Comparison of ENCODE assay signal across 10 cellular contexts in the genomic region with DNA sequence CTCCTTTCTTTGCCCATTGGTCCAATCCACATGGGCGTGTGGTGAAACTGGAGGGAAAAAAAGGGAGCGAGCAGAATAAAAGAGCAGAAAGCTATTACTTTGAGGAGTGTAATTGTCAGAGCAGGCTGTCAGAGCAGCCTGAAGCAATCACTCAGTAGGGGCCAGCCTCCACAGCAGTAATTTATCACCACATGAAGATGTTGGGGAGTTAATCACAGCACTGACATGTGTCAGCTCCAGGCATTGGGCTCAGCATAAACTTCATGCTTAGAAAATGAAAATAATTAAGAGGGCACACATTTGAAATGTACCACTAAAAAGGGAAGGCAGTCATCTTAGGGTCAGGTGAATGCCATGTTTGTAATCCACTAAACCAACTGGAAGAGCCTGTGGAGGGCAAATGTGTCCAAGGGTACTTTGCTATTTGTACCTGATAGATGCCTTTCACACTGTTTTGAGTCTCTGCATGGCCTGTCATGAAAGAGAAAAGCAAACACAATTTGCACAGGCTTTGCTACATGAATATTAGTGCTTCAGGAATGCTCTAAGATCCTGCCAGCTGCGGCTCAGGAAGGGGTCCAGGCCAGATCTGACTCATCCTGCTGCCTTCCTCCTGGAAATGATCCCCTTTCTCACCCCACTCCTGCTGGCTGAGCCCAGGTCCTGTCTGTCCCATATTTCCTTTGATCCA. TPM values are rescaled to one million over a fixed set of nuclear protein-coding genes. Genes with fewer than 3 reads are reported as not detected.
DNase-seq lines count a peak whose midpoint lies in the region; ATAC-seq and TF ChIP-seq lines count a peak whose summit lies in the region.
"Had no signal": no experiment of that assay in that cellular context is flagged by ENCODE, and none has a peak within 500 bp of the region (broad histone marks: within the 10 kb centered on the region; RNA-seq: fewer than 3 reads in every experiment).

No MANE protein-coding gene starts in this region.

- H3K27me3 ChIP-seq in hepatocyte: peaks cover 25% of the 10 kb centered on the region
- H3K27me3 ChIP-seq in tibial artery: no peaks in the 10 kb centered on the region

- peaks cover 16% of the 10 kb centered on the region for H3K4me1 ChIP-seq in hepatocyte (ENCODE audit: insufficient read depth)
- peaks cover 0 to 27% (median 17%) of the 10 kb centered on the region in 4 donors for H3K4me1 ChIP-seq in tibial artery

- no peaks in the 10 kb centered on the region for H3K9me3 ChIP-seq in hepatocyte (ENCODE audit: low read depth)
- no peaks in the 10 kb centered on the region for H3K9me3 ChIP-seq in tibial artery
- H3K9me3 ChIP-seq: Caco-2 had no signal

- peak overlapping the region; percentile 60 for H3K27ac Mint-ChIP-seq in activated CD4-positive, alpha-beta T cell treated with anti-CD3 and anti-CD28 coated beads, Interleukin-2, amount 10 ng/mL, durations not matched to agents 7 days and 5 days
- H3K27ac Mint-ChIP-seq in activated CD8-positive, alpha-beta T cell treated with anti-CD3 and anti-CD28 coated beads, Interleukin-2, amount 10 ng/mL, durations not matched to agents 7 days and 5 days: peak overlapping the region; percentile 45

- ATAC-seq in activated CD8-positive, alpha-beta T cell treated with anti-CD3 and anti-CD28 coated beads, Interleukin-2, amount 10 ng/mL, durations not matched to agents 7 days and 5 days: no peak
- ATAC-seq in GM18861 (IDR thresholded peaks at IDR 0.05; ENCODE audit: unreplicated experiment): no peak
- no peak for ATAC-seq in GM21526 (IDR thresholded peaks at IDR 0.05; ENCODE audit: low FRiP score, unreplicated experiment)

- CTCF ChIA-PET in activated CD4-positive, alpha-beta T cell treated with anti-CD3 and anti-CD28 coated beads, Interleukin-2, amount 10 ng/mL, durations not matched to agents 7 days and 5 days (lab: Charles Lee): interaction anchor here (1.1 kb wide), 1 partner anchor 196 kb away, joined by 3 read pairs; no protein-coding TSS in a partner anchor
- CTCF ChIA-PET in activated CD8-positive, alpha-beta T cell treated with anti-CD3 and anti-CD28 coated beads, Interleukin-2, amount 10 ng/mL, durations not matched to agents 7 days and 5 days (lab: Charles Lee): interaction anchor here (0.9 to 1.9 kb wide), 8 partner anchors 9 to 728 kb away, joined by 3 to 6 read pairs (median 4); no protein-coding TSS in a partner anchor

- no peak overlapping the region for H2AFZ ChIP-seq in hepatocyte

- no peaks in the 10 kb centered on the region for H3K36me3 ChIP-seq in hepatocyte (replicated peaks; ENCODE audit: insufficient read depth, low read depth)
- H3K36me3 ChIP-seq in tibial artery: no peaks in the 10 kb centered on the region

- TF ChIP-seq CTCF in hepatocyte (IDR thresholded peaks at IDR 0.05; ENCODE audit: poor library complexity) (no peak), tibial artery (IDR thresholded peaks at IDR 0.05) (no peak)

- H3K27me3 Mint-ChIP-seq in activated CD4-positive, alpha-beta T cell treated with anti-CD3 and anti-CD28 coated beads, Interleukin-2, amount 10 ng/mL, durations not matched to agents 7 days and 5 days: no peaks in the 10 kb centered on the region
- H3K27me3 Mint-ChIP-seq in activated CD8-positive, alpha-beta T cell treated with anti-CD3 and anti-CD28 coated beads, Interleukin-2, amount 10 ng/mL, durations not matched to agents 7 days and 5 days (ENCODE audit: low read depth): no peaks in the 10 kb centered on the region

- WGBS in hepatocyte (ENCODE audit: low lambda C conversion rate, missing lambda C conversion rate): 60% methylated on average over 3 of the region's 3 CpGs

- DNase-seq in activated CD4-positive, alpha-beta T cell treated with anti-CD3 and anti-CD28 coated beads, Interleukin-2, amount 10 ng/mL, durations not matched to agents 7 days and 5 days: no peak
- no peak for DNase-seq in activated CD4-positive, alpha-beta T cell treated with anti-CD3 and anti-CD28 coated beads for 48 hours
- DNase-seq in activated CD8-positive, alpha-beta T cell treated with anti-CD3 and anti-CD28 coated beads, Interleukin-2, amount 10 ng/mL, durations not matched to agents 7 days and 5 days: no peak
- DNase-seq in hepatocyte (ENCODE audit: low spot score) (peak; percentile 20), tibial artery (peak in 1 of 2 donors; percentile 64), NCI-H82 (lab: John Stamatoyannopoulos, UW) (no peak)
- DNase-seq: anterior cingulate cortex, Caco-2 had no signal

- peaks cover 17% of the 10 kb centered on the region for H3K36me3 Mint-ChIP-seq in activated CD4-positive, alpha-beta T cell treated with anti-CD3 and anti-CD28 coated beads, Interleukin-2, amount 10 ng/mL, durations not matched to agents 7 days and 5 days (ENCODE audit: low read depth)
- peaks cover 17% of the 10 kb centered on the region for H3K36me3 Mint-ChIP-seq in activated CD8-positive, alpha-beta T cell treated with anti-CD3 and anti-CD28 coated beads, Interleukin-2, amount 10 ng/mL, durations not matched to agents 7 days and 5 days (ENCODE audit: low read depth)

- no peak overlapping the region for H3K4me2 ChIP-seq in hepatocyte

- H3K27ac ChIP-seq in hepatocyte: no peak overlapping the region
- H3K27ac ChIP-seq in tibial artery: peak overlapping the region; percentile 86 to 87

- intact Hi-C loops in tibial artery (cut with DNase I; ENCODE audit: low total_unique reads): no loop called here

- no peaks in the 10 kb centered on the region for H3K9me2 ChIP-seq in hepatocyte (replicated peaks; ENCODE audit: insufficient read depth)

- H3K4me1 Mint-ChIP-seq in activated CD4-positive, alpha-beta T cell treated with anti-CD3 and anti-CD28 coated beads, Interleukin-2, amount 10 ng/mL, durations not matched to agents 7 days and 5 days: peaks cover 64% of the 10 kb centered on the region
- H3K4me1 Mint-ChIP-seq in activated CD8-positive, alpha-beta T cell treated with anti-CD3 and anti-CD28 coated beads, Interleukin-2, amount 10 ng/mL, durations not matched to agents 7 days and 5 days (ENCODE audit: low read depth): peaks cover 62% of the 10 kb centered on the region

- H3K4me3 ChIP-seq in hepatocyte (no peak overlapping the region), tibial artery (peak overlapping the region in 1 of 2 donors; percentile 17)

- H3K79me2 ChIP-seq in hepatocyte: no peaks in the 10 kb centered on the region

- H3K9me3 Mint-ChIP-seq in activated CD4-positive, alpha-beta T cell treated with anti-CD3 and anti-CD28 coated beads, Interleukin-2, amount 10 ng/mL, durations not matched to agents 7 days and 5 days: peaks cover 4% of the 10 kb centered on the region
- H3K9me3 Mint-ChIP-seq in activated CD8-positive, alpha-beta T cell treated with anti-CD3 and anti-CD28 coated beads, Interleukin-2, amount 10 ng/mL, durations not matched to agents 7 days and 5 days (ENCODE audit: insufficient read depth): no peaks in the 10 kb centered on the region

- POLR2A ChIA-PET in activated CD4-positive, alpha-beta T cell treated with anti-CD3 and anti-CD28 coated beads, Interleukin-2, amount 10 ng/mL, durations not matched to agents 7 days and 5 days (lab: Charles Lee): no interaction called here
- POLR2A ChIA-PET in activated CD8-positive, alpha-beta T cell treated with anti-CD3 and anti-CD28 coated beads, Interleukin-2, amount 10 ng/mL, durations not matched to agents 7 days and 5 days (lab: Charles Lee): interaction anchor here (0.8 to 2.2 kb wide), 4 partner anchors 22 to 1475 kb away, joined by 3 to 13 read pairs (median 6); no protein-coding TSS in a partner anchor

- H3K4me3 Mint-ChIP-seq in activated CD4-positive, alpha-beta T cell treated with anti-CD3 and anti-CD28 coated beads, Interleukin-2, amount 10 ng/mL, durations not matched to agents 7 days and 5 days: peak overlapping the region; percentile 11
- H3K4me3 Mint-ChIP-seq in activated CD8-positive, alpha-beta T cell treated with anti-CD3 and anti-CD28 coated beads, Interleukin-2, amount 10 ng/mL, durations not matched to agents 7 days and 5 days: no peak overlapping the region

- no peaks in the 10 kb centered on the region for H4K20me1 ChIP-seq in hepatocyte (ENCODE audit: insufficient read depth, poor library complexity, severe bottlenecking)

RNA-seq across cellular contexts. Expression of gene PTGER4, which starts 2.9 kb away (rescaled TPM):
- 10 to 100 TPM; 45.7 to 46.8 TPM for total RNA-seq in activated CD4-positive, alpha-beta T cell treated with anti-CD3 and anti-CD28 coated beads, Interleukin-2, amount 10 ng/mL, durations not matched to agents 7 days and 5 days
- 10 to 100 TPM; 45.8 to 50.8 TPM for total RNA-seq in activated CD8-positive, alpha-beta T cell treated with anti-CD3 and anti-CD28 coated beads, Interleukin-2, amount 10 ng/mL, durations not matched to agents 7 days and 5 days
- total RNA-seq in hepatocyte: 1.4 and 7.1 TPM in 2 replicates
- 1.4 and 3.6 TPM in 2 replicates for polyA plus RNA-seq in hepatocyte
